12 cellular contexts compared by ENCODE assay signal in genomic region chr16:24543949-24544348, GRCh38. TPM values are rescaled to one million over a fixed set of nuclear protein-coding genes. Genes with fewer than 3 reads are reported as not detected.
DNase-seq lines count a peak whose midpoint lies in the region; ATAC-seq, FAIRE-seq and TF ChIP-seq lines count a peak whose summit lies in the region.
"Had no signal": no experiment of that assay in that cellular context is flagged by ENCODE, and none has a peak within 500 bp of the region (broad histone marks: within the 10 kb centered on the region; RNA-seq: fewer than 3 reads in every experiment).

No MANE protein-coding gene starts in this region.

- H3K27ac Mint-ChIP-seq in CD4-positive, alpha-beta T cell = peak overlapping the region; percentile 52
- H3K27ac Mint-ChIP-seq in natural killer cell treated with Interleukin-12 subunit alpha and Interleukin-12 subunit beta and Interleukin-15 and Interleukin-18, amount 100 ng/mL, for 72 hours = peak overlapping the region; percentile 35 to 44

- no TSS peak for BruUV-seq in mammary epithelial cell (replicated peaks; lab: Mats Ljungman, UMichigan)

- CTCF ChIA-PET in CD4-positive, alpha-beta T cell (lab: Charles Lee) = interaction anchor here (0.5 to 1.0 kb wide), 2 partner anchors 27 to 1073 kb away, joined by 3 to 5 read pairs; no protein-coding TSS in a partner anchor
- CTCF ChIA-PET in mammary epithelial cell (lab: Charles Lee; ENCODE audit: low non-redundant PET) = no interaction called here

- WGBS in mammary epithelial cell (ENCODE audit: low coverage, missing lambda C conversion rate) = 88% methylated on average over 2 of the region's 2 CpGs

- peak overlapping the region; percentile 95 for H3K4me3 Mint-ChIP-seq in CD4-positive, alpha-beta T cell
- H3K4me3 Mint-ChIP-seq in natural killer cell treated with Interleukin-12 subunit alpha and Interleukin-12 subunit beta and Interleukin-15 and Interleukin-18, amount 100 ng/mL, for 72 hours = peak overlapping the region; percentile 74

- H3K36me3 ChIP-seq in Karpas-422 (ENCODE audit: insufficient read depth, low read length) (peaks cover 63% of the 10 kb centered on the region), mammary epithelial cell (ENCODE audit: insufficient read depth, low read length) (peaks cover 23% of the 10 kb centered on the region)

- POLR2A ChIA-PET in CD4-positive, alpha-beta T cell (lab: Charles Lee) = interaction anchor here (0.9 kb wide), 1 partner anchor 187 kb away, joined by 4 read pairs; no protein-coding TSS in a partner anchor

- intact Hi-C loops in CD4-positive, alpha-beta T cell (cut with DNase I, micrococcal nuclease) = loop anchor here (5.0 kb wide), 3 partner anchors 193 to 713 kb away; partner anchors contain the start of genes LCMT1 (in 1 of the 2) and ZKSCAN2 (in 1 of the 2)
- intact Hi-C loops in mammary epithelial cell (cut with micrococcal nuclease) = no loop called here

- dilution Hi-C loops in mammary epithelial cell (cut with HindIII; ENCODE audit: low sequenced_read_pairs) = loop anchor here (5.0 kb wide), 1 partner anchor 258 kb away; no protein-coding TSS in a partner anchor

- in situ Hi-C loops in mammary epithelial cell (cut with MboI; ENCODE audit: low sequenced_read_pairs in 2 of 2) = no loop called here

- H3K27me3 Mint-ChIP-seq in CD4-positive, alpha-beta T cell = no peaks in the 10 kb centered on the region
- H3K27me3 Mint-ChIP-seq in natural killer cell treated with Interleukin-12 subunit alpha and Interleukin-12 subunit beta and Interleukin-15 and Interleukin-18, amount 100 ng/mL, for 72 hours = no peaks in the 10 kb centered on the region

- no peak for TF ChIP-seq POLR2A in H54 (IDR thresholded peaks at IDR 0.05; ENCODE audit: low read depth, low read length)

- H3K9me3 ChIP-seq in CD4-positive, alpha-beta T cell (ENCODE audit: control insufficient read depth, low read length) = no peaks in the 10 kb centered on the region
- H3K9me3 ChIP-seq in Karpas-422 (ENCODE audit: low read length) = no peaks in the 10 kb centered on the region
- no peaks in the 10 kb centered on the region for H3K9me3 ChIP-seq in mammary epithelial cell (replicated peaks; ENCODE audit: insufficient read depth, low read length)
- H3K9me3 ChIP-seq: mucosa of descending colon had no signal

- no peak for TF ChIP-seq CTCF in CD4-positive, alpha-beta T cell (IDR thresholded peaks at IDR 0.05)
- TF ChIP-seq CTCF in mammary epithelial cell (conservative IDR thresholded peaks at IDR 0.05 in 1 of 2, IDR thresholded peaks at IDR 0.05 in 1 of 2; ENCODE audit: extremely low read depth in 1 of 2, insufficient read depth in 1 of 2, low read depth in 1 of 2, low read length in 2 of 2) = no peak

- H3K27me3 ChIP-seq in CD4-positive, alpha-beta T cell (ENCODE audit: control insufficient read depth, insufficient read depth, low read length) = no peaks in the 10 kb centered on the region
- H3K27me3 ChIP-seq in Karpas-422 (ENCODE audit: low read length) = no peaks in the 10 kb centered on the region
- no peaks in the 10 kb centered on the region for H3K27me3 ChIP-seq in mammary epithelial cell (ENCODE audit: insufficient read depth, low read length)
- H3K27me3 ChIP-seq: foreskin keratinocyte had no signal

- no peaks in the 10 kb centered on the region for H3K9me3 Mint-ChIP-seq in CD4-positive, alpha-beta T cell
- no peaks in the 10 kb centered on the region for H3K9me3 Mint-ChIP-seq in natural killer cell treated with Interleukin-12 subunit alpha and Interleukin-12 subunit beta and Interleukin-15 and Interleukin-18, amount 100 ng/mL, for 72 hours

- H3K9ac ChIP-seq in Karpas-422 (ENCODE audit: low read length) = no peak overlapping the region
- H3K9ac ChIP-seq in mammary epithelial cell (ENCODE audit: insufficient read depth, low read length) = no peak overlapping the region

- ATAC-seq in CD4-positive, alpha-beta T cell (ENCODE audit: poor library complexity) = no peak
- ATAC-seq in natural killer cell treated with Interleukin-12 subunit alpha and Interleukin-12 subunit beta and Interleukin-15 and Interleukin-18, amount 100 ng/mL, for 72 hours = no peak
- no peak for ATAC-seq in HG03460 (IDR thresholded peaks at IDR 0.05; ENCODE audit: unreplicated experiment)
- ATAC-seq: foreskin keratinocyte, mucosa of descending colon had no signal

- H3K9me2 ChIP-seq in Karpas-422 (replicated peaks; ENCODE audit: insufficient read depth, low read length) = no peaks in the 10 kb centered on the region

- H3K4me3 ChIP-seq in Karpas-422 (ENCODE audit: low read length) (peak overlapping the region; percentile 28; the same call in 1 of the 2 replicates), mammary epithelial cell (replicated peaks in 1 of 3; ENCODE audit: insufficient read depth in 1 of 3, low read depth in 2 of 3, low read length in 3 of 3) (peak overlapping the region in 1 of 3 experiments; percentile 22)
- H3K4me3 ChIP-seq: mucosa of descending colon had no signal

- H3K27ac ChIP-seq in CD4-positive, alpha-beta T cell (ENCODE audit: low read depth, low read length) = no peak overlapping the region
- H3K27ac ChIP-seq in Karpas-422 (ENCODE audit: low read length) (peak overlapping the region; percentile 24; the same call in 1 of the 2 replicates), mammary epithelial cell (ENCODE audit: insufficient read depth, low read depth, low read length) (no peak overlapping the region)
- H3K27ac ChIP-seq: foreskin keratinocyte had no signal

- H4K20me1 ChIP-seq in Karpas-422 (ENCODE audit: insufficient read depth, low read depth, low read length) (peaks cover 68% of the 10 kb centered on the region), mammary epithelial cell (ENCODE audit: insufficient read depth, low read length) (peaks cover 8% of the 10 kb centered on the region)

- no peak overlapping the region for H2AFZ ChIP-seq in Karpas-422 (ENCODE audit: low read length)
- H2AFZ ChIP-seq in mammary epithelial cell (ENCODE audit: low read depth, low read length) = no peak overlapping the region

- H3K36me3 Mint-ChIP-seq in CD4-positive, alpha-beta T cell (ENCODE audit: low read depth) = peaks cover 88% of the 10 kb centered on the region
- peaks cover 37% of the 10 kb centered on the region for H3K36me3 Mint-ChIP-seq in natural killer cell treated with Interleukin-12 subunit alpha and Interleukin-12 subunit beta and Interleukin-15 and Interleukin-18, amount 100 ng/mL, for 72 hours

- H3K4me2 ChIP-seq in Karpas-422 (ENCODE audit: low read depth, low read length, poor library complexity, severe bottlenecking) (peak overlapping the region; percentile 95), mammary epithelial cell (ENCODE audit: insufficient read depth, low read depth, low read length) (peak overlapping the region; percentile 91)

- peaks cover 95% of the 10 kb centered on the region for H3K79me2 ChIP-seq in Karpas-422 (ENCODE audit: low read length)
- H3K79me2 ChIP-seq in mammary epithelial cell (ENCODE audit: insufficient read depth, low read length) = peaks cover 92% of the 10 kb centered on the region

- H3K4me1 Mint-ChIP-seq in CD4-positive, alpha-beta T cell (ENCODE audit: low read depth) = peaks cover 77% of the 10 kb centered on the region
- H3K4me1 Mint-ChIP-seq in natural killer cell treated with Interleukin-12 subunit alpha and Interleukin-12 subunit beta and Interleukin-15 and Interleukin-18, amount 100 ng/mL, for 72 hours (ENCODE audit: low read depth in 2 of 2) = peaks cover 36 to 49% of the 10 kb centered on the region in 2 donors

- no peak for DNase-seq in CD4-positive, alpha-beta T cell
- DNase-seq in Karpas-422 = peak; percentile 55
- DNase-seq in mammary epithelial cell = no peak
- no peak for DNase-seq in natural killer cell treated with Interleukin-12 subunit alpha and Interleukin-12 subunit beta and Interleukin-15 and Interleukin-18, amount 100 ng/mL, for 72 hours (ENCODE audit: low spot score)
- no peak for DNase-seq in COLO829 (ENCODE audit: low spot score)
- no peak for DNase-seq in H54 (ENCODE audit: insufficient read length, low spot score)
- DNase-seq in NCI-H82 (lab: John Stamatoyannopoulos, UW) = no peak
- DNase-seq: foreskin keratinocyte; mucosa of descending colon; NCI-H510A treated with DMSO at 0.1 percent for 48 hours; stimulated activated CD4-positive, alpha-beta T cell treated with anti-CD3 and anti-CD28 coated beads, Interleukin-2, amount 100 ng/mL, for 48 hours had no signal

- H3K4me1 ChIP-seq in Karpas-422 (ENCODE audit: low read length) (peaks cover 35% of the 10 kb centered on the region), mammary epithelial cell (ENCODE audit: insufficient read depth, low read length) (peaks cover 15% of the 10 kb centered on the region)

- no peak for FAIRE-seq in H54 (lab: Jason Lieb, UNC)

RNA-seq across cellular contexts. Expression of gene RBBP6, which starts 4.6 kb away (rescaled TPM):
- 100 to 1,000 TPM; 178 TPM for total RNA-seq in CD4-positive, alpha-beta T cell
- 25.7 and 45.5 TPM in 2 replicates for total RNA-seq in Karpas-422 (2014; rRNA removed; shearing (Covaris generic); ENCODE audit: low replicate concordance)
- 10 to 100 TPM; 33.0 to 40.4 TPM for total RNA-seq in mammary epithelial cell
- 15.8 TPM for polyA plus RNA-seq in mammary epithelial cell
- 22.9 TPM for polyA minus RNA-seq in mammary epithelial cell
- 10 to 100 TPM; 64.0 to 69.5 TPM for total RNA-seq in natural killer cell treated with Interleukin-12 subunit alpha and Interleukin-12 subunit beta and Interleukin-15 and Interleukin-18, amount 100 ng/mL, for 72 hours
